10 cellular contexts compared by ENCODE assay signal in the genomic region with DNA sequence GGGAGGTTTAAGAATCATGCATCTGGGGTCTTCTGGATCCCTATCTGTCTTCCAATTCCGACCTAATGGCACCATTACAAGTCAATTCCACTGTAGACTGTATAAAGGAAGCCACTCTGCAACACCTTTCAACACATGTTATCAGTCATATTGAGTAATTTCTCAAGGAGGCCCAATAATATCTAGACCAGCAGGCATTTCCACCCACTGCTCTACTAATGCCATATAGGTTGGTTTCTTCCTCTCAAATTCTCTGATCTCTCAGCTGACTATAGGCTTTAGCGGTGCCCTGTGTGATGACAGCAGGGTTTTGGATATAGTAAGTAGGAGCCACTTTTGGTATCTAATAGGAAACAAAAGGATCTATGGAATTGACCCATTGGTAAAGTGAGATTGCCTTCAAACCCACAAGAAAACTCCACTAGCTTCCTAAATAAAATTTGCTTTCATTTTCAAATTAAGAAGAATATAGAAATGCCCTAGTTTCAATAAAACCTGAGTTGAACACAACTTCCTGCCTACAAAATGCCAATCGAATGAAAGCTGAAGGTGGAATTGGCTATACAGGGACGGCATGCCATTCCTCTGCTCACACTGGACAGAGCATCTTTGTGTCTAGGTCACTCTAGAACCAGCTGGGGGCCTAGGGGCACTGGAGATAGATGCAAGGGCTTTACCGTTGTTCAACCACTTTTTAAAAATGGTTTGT. TPM values are rescaled to one million over a fixed set of nuclear protein-coding genes. Genes with fewer than 3 reads are reported as not detected.
DNase-seq lines count a peak whose midpoint lies in the region; ATAC-seq, FAIRE-seq and TF ChIP-seq lines count a peak whose summit lies in the region.
"Had no signal": no experiment of that assay in that cellular context is flagged by ENCODE, and none has a peak within 500 bp of the region (broad histone marks: within the 10 kb centered on the region; RNA-seq: fewer than 3 reads in every experiment).

No MANE protein-coding gene starts in this region.

- ATAC-seq in activated CD8-positive, alpha-beta memory T cell treated with anti-CD3 and anti-CD28 coated beads, Interleukin-2, amount 10 ng/mL, durations not matched to agents 7 days and 5 days: peak; percentile 79
- peak; percentile 74 for ATAC-seq in activated CD8-positive, alpha-beta T cell treated with anti-CD3 and anti-CD28 coated beads for 36 hours
- ATAC-seq in HepG2 (peak; percentile 90), HG02623 (IDR thresholded peaks at IDR 0.05; ENCODE audit: unreplicated experiment) (no peak)

- no peak for TF ChIP-seq CTCF in activated CD8-positive, alpha-beta T cell treated with anti-CD3 and anti-CD28 coated beads for 36 hours (IDR thresholded peaks at IDR 0.05)
- no peak for TF ChIP-seq CTCF in HepG2 (CRISPR knock-in tag; IDR thresholded peaks at IDR 0.05)

- DNase-seq in activated CD8-positive, alpha-beta memory T cell treated with anti-CD3 and anti-CD28 coated beads, Interleukin-2, amount 10 ng/mL, durations not matched to agents 7 days and 5 days: peak; percentile 44
- DNase-seq in activated CD8-positive, alpha-beta memory T cell treated with anti-CD3 and anti-CD28 coated beads, Interleukin-2, amount 50 U/mL, for 4 hours: no peak
- peak; percentile 54 for DNase-seq in activated CD8-positive, alpha-beta T cell treated with anti-CD3 and anti-CD28 coated beads for 36 hours
- DNase-seq in HepG2 (ENCODE audit: low spot score) (no peak), NCI-H446 (lab: John Stamatoyannopoulos, UW) (no peak), cerebellum (ENCODE audit: low spot score) (no peak)
- DNase-seq: H7 had no signal

- H3K36me3 Mint-ChIP-seq in activated CD8-positive, alpha-beta memory T cell treated with anti-CD3 and anti-CD28 coated beads, Interleukin-2, amount 10 ng/mL, durations not matched to agents 7 days and 5 days: peaks cover 8% of the 10 kb centered on the region
- H3K36me3 Mint-ChIP-seq in activated CD8-positive, alpha-beta T cell treated with anti-CD3 and anti-CD28 coated beads for 36 hours (ENCODE audit: low read depth): peaks cover 5% of the 10 kb centered on the region

- no TSS peak for BruUV-seq in HepG2 (replicated peaks; lab: Mats Ljungman, UMichigan)

- POLR2A ChIA-PET in activated CD8-positive, alpha-beta T cell treated with anti-CD3 and anti-CD28 coated beads for 36 hours (lab: Charles Lee): interaction anchor here (0.7 to 5.2 kb wide), 9 partner anchors 8 to 126 kb away, joined by 3 to 24 read pairs (median 4); partner anchors contain the start of genes ITM2B and MED4
- POLR2A ChIA-PET in HepG2 (lab: Yijun Ruan, JAX): interaction anchor here (3.1 kb wide), 1 partner anchor 11 kb away, joined by 29 read pairs; the partner anchor contains the start of gene ITM2B

- in situ Hi-C loops in HepG2 (cut with HindIII; ENCODE audit: extremely low pct_ligation_motif_present, low pct_unique_long_range_greater_than_20kb): no loop called here

- no peaks in the 10 kb centered on the region for H3K79me2 ChIP-seq in HepG2 (ENCODE audit: insufficient read depth, low read length)

- H3K9me3 ChIP-seq in HepG2 (ENCODE audit: low read length): no peaks in the 10 kb centered on the region
- no peaks in the 10 kb centered on the region for H3K9me3 ChIP-seq in thymus (ENCODE audit: control insufficient read depth)

- no peak overlapping the region for H3K9ac ChIP-seq in HepG2 (ENCODE audit: insufficient read depth, low read depth, low read length)

- H4K20me1 ChIP-seq in HepG2 (ENCODE audit: insufficient read depth, low read length): no peaks in the 10 kb centered on the region

- no peak overlapping the region for H2AFZ ChIP-seq in HepG2 (ENCODE audit: low read length)

- H3K27ac ChIP-seq in HepG2 (ENCODE audit: extremely low read length, insufficient read depth, low read length) (no peak overlapping the region), thymus (ENCODE audit: low read depth) (peak overlapping the region; percentile 86)

- peak overlapping the region in 2 of 3 experiments; percentile 14 to 31; a peak in 2 of 6 replicates for H3K4me3 ChIP-seq in HepG2 (replicated peaks in 1 of 3; ENCODE audit: insufficient read depth in 1 of 3, low read depth in 2 of 3, low read length in 3 of 3)
- peak overlapping the region; percentile 15 for H3K4me3 ChIP-seq in thymus (ENCODE audit: low read length)

- 32% methylated on average over 5 of the region's 5 CpGs for WGBS in HepG2 (ENCODE audit: low lambda C conversion rate)
- WGBS in thymus: 49% methylated on average over 5 of the region's 5 CpGs

- no peak for TF ChIP-seq RAD21 in HepG2 (CRISPR knock-in tag; IDR thresholded peaks at IDR 0.05)

- H3K4me3 Mint-ChIP-seq in activated CD8-positive, alpha-beta memory T cell treated with anti-CD3 and anti-CD28 coated beads, Interleukin-2, amount 10 ng/mL, durations not matched to agents 7 days and 5 days: peak overlapping the region; percentile 67
- peak overlapping the region; percentile 73 for H3K4me3 Mint-ChIP-seq in activated CD8-positive, alpha-beta T cell treated with anti-CD3 and anti-CD28 coated beads for 36 hours

- peaks cover 39% of the 10 kb centered on the region for H3K4me1 ChIP-seq in HepG2 (ENCODE audit: insufficient read depth, low read length)
- H3K4me1 ChIP-seq in thymus (ENCODE audit: control insufficient read depth, insufficient read depth, low read length): peaks cover 13% of the 10 kb centered on the region

- H3K36me3 ChIP-seq in HepG2 (replicated peaks in 1 of 2; ENCODE audit: control insufficient read depth in 1 of 2, insufficient read depth in 2 of 2, low read length in 2 of 2) (no peaks in the 10 kb centered on the region), thymus (ENCODE audit: control insufficient read depth, insufficient read depth) (no peaks in the 10 kb centered on the region)

- CTCF ChIA-PET in activated CD8-positive, alpha-beta memory T cell treated with anti-CD3 and anti-CD28 coated beads, Interleukin-2, amount 10 ng/mL, durations not matched to agents 7 days and 5 days (lab: Charles Lee): interaction anchor here (0.6 to 3.6 kb wide), 8 partner anchors 8 to 183 kb away, joined by 3 to 19 read pairs (median 6); partner anchors contain the start of genes ITM2B and NUDT15
- CTCF ChIA-PET in activated CD8-positive, alpha-beta T cell treated with anti-CD3 and anti-CD28 coated beads for 36 hours (lab: Charles Lee): interaction anchor here (0.8 to 4.7 kb wide), 12 partner anchors 8 to 193 kb away, joined by 3 to 24 read pairs (median 4); partner anchors contain the start of gene ITM2B
- CTCF ChIA-PET in HepG2 (lab: Yijun Ruan, JAX; ENCODE audit: low intra/inter-chr PET ratio, low total read pairs): no interaction called here

- TF ChIP-seq POLR2A in HepG2 (IDR thresholded peaks at IDR 0.05; ENCODE audit: insufficient read depth in 1 of 2, low read depth in 2 of 2, low read length in 2 of 2): no peak

- H3K27me3 ChIP-seq in HepG2 (ENCODE audit: control insufficient read depth in 1 of 2, insufficient read depth in 2 of 2, low read length in 2 of 2) (no peaks in the 10 kb centered on the region), thymus (ENCODE audit: control insufficient read depth, insufficient read depth) (no peaks in the 10 kb centered on the region)

- intact Hi-C loops in activated CD8-positive, alpha-beta T cell treated with anti-CD3 and anti-CD28 coated beads for 36 hours (cut with micrococcal nuclease): loop anchor here (5.0 kb wide), 2 partner anchors 33 to 63 kb away; no protein-coding TSS in a partner anchor
- intact Hi-C loops in HepG2 (cut with micrococcal nuclease; ENCODE audit: unreplicated experiment): no loop called here

- no peak for FAIRE-seq in HepG2 (lab: Jason Lieb, UNC)
- FAIRE-seq: keratinocyte had no signal

- H3K27me3 Mint-ChIP-seq in activated CD8-positive, alpha-beta memory T cell treated with anti-CD3 and anti-CD28 coated beads, Interleukin-2, amount 10 ng/mL, durations not matched to agents 7 days and 5 days: peaks cover 8% of the 10 kb centered on the region
- no peaks in the 10 kb centered on the region for H3K27me3 Mint-ChIP-seq in activated CD8-positive, alpha-beta T cell treated with anti-CD3 and anti-CD28 coated beads for 36 hours

- no peaks in the 10 kb centered on the region for H3K9me3 Mint-ChIP-seq in activated CD8-positive, alpha-beta memory T cell treated with anti-CD3 and anti-CD28 coated beads, Interleukin-2, amount 10 ng/mL, durations not matched to agents 7 days and 5 days (ENCODE audit: low read depth)
- peaks cover 9% of the 10 kb centered on the region for H3K9me3 Mint-ChIP-seq in activated CD8-positive, alpha-beta T cell treated with anti-CD3 and anti-CD28 coated beads for 36 hours

- H3K4me1 Mint-ChIP-seq in activated CD8-positive, alpha-beta memory T cell treated with anti-CD3 and anti-CD28 coated beads, Interleukin-2, amount 10 ng/mL, durations not matched to agents 7 days and 5 days: peaks cover 34% of the 10 kb centered on the region
- peaks cover 47% of the 10 kb centered on the region for H3K4me1 Mint-ChIP-seq in activated CD8-positive, alpha-beta T cell treated with anti-CD3 and anti-CD28 coated beads for 36 hours (ENCODE audit: low read depth)

- peak overlapping the region; percentile 88 for H3K27ac Mint-ChIP-seq in activated CD8-positive, alpha-beta memory T cell treated with anti-CD3 and anti-CD28 coated beads, Interleukin-2, amount 10 ng/mL, durations not matched to agents 7 days and 5 days
- H3K27ac Mint-ChIP-seq in activated CD8-positive, alpha-beta T cell treated with anti-CD3 and anti-CD28 coated beads for 36 hours: peak overlapping the region; percentile 94

- peak overlapping the region; percentile 76 for H3K4me2 ChIP-seq in HepG2 (ENCODE audit: low read depth, low read length)

- no peak for TF ChIP-seq EP300 in HepG2 (IDR thresholded peaks at IDR 0.05; ENCODE audit: low read depth in 2 of 2, low read length in 2 of 2)
- TF ChIP-seq EP300 in HepG2 (CRISPR knock-in tag; IDR thresholded peaks at IDR 0.05; ENCODE audit: borderline replicate concordance): no peak

RNA-seq across cellular contexts. Expression of gene ITM2B, which starts 12.3 kb away (rescaled TPM):
- total RNA-seq in activated CD8-positive, alpha-beta memory T cell treated with anti-CD3 and anti-CD28 coated beads, Interleukin-2, amount 10 ng/mL, durations not matched to agents 7 days and 5 days: 100 to 1,000 TPM; 163 to 197 TPM
- total RNA-seq in activated CD8-positive, alpha-beta T cell treated with anti-CD3 and anti-CD28 coated beads for 36 hours: 10 to 100 TPM; 85.5 to 91.2 TPM
- total RNA-seq in HepG2 (2016; rRNA removed; fragmentation: Illumina TruSeq; extraction: Trizol) (80.7 and 158 TPM in 2 replicates), cerebellum (117 TPM)
- total RNA-seq in HepG2 (2016; cell fraction: cytosol; rRNA removed; fragmentation: Illumina TruSeq; extraction: Trizol; ENCODE audit: low read depth): 19.7 and 23.5 TPM in 2 replicates
- 78.9 and 158 TPM in 2 replicates for total RNA-seq in HepG2 (2016; cell fraction: insoluble cytoplasmic fraction; rRNA removed; fragmentation: Illumina TruSeq; extraction: Trizol)
- 28.8 and 29.1 TPM in 2 replicates for total RNA-seq in HepG2 (2016; cell fraction: membrane; rRNA removed; fragmentation: Illumina TruSeq; extraction: Trizol)
- total RNA-seq in HepG2 (2016; cell fraction: nucleus; rRNA removed; fragmentation: Illumina TruSeq; extraction: Trizol): 139 and 183 TPM in 2 replicates
- polyA plus RNA-seq in HepG2 (2011; rRNA removed) (285 and 373 TPM in 2 replicates), thymus (720 TPM)
- polyA plus RNA-seq in HepG2 (2011; cell fraction: cytosol; rRNA removed): 119 and 216 TPM in 2 replicates
- polyA plus RNA-seq in HepG2 (2011; cell fraction: nucleus; rRNA removed): 51.2 and 79.9 TPM in 2 replicates
- 312 and 366 TPM in 2 replicates for polyA plus RNA-seq in HepG2 (2012)
- polyA plus RNA-seq in HepG2 (2016; cell fraction: cytosol; fragmentation: Illumina TruSeq; extraction: Trizol; ENCODE audit: low read depth): 32.7 and 38.7 TPM in 2 replicates
- 145 and 159 TPM in 2 replicates for polyA plus RNA-seq in HepG2 (2016; cell fraction: insoluble cytoplasmic fraction; fragmentation: Illumina TruSeq; extraction: Trizol; ENCODE audit: low read depth)
- 44.0 and 47.1 TPM in 2 replicates for polyA plus RNA-seq in HepG2 (2016; cell fraction: membrane; fragmentation: Illumina TruSeq; extraction: Trizol; ENCODE audit: low read depth)
- polyA plus RNA-seq in HepG2 (2016; cell fraction: nucleus; fragmentation: Illumina TruSeq; extraction: Trizol; ENCODE audit: insufficient read depth, low read depth): 391 and 415 TPM in 2 replicates
- polyA minus RNA-seq in HepG2 (2011; rRNA and poly(A)+ RNA removed; ENCODE audit: low replicate concordance): 16.4 and 36.7 TPM in 2 replicates
- 139 and 194 TPM in 2 replicates for polyA minus RNA-seq in HepG2 (2011; cell fraction: cytosol; rRNA and poly(A)+ RNA removed)
- polyA minus RNA-seq in HepG2 (2011; cell fraction: nucleus; rRNA and poly(A)+ RNA removed): 29.0 and 53.7 TPM in 2 replicates

Comparison
In these comparisons a context has a peak if more than half of its experiments do, and no peak if none do; other contexts are left out.
1. DNase-seq: peak in activated CD8-positive, alpha-beta memory T cell treated with anti-CD3 and anti-CD28 coated beads, Interleukin-2, amount 10 ng/mL, durations not matched to agents 7 days and 5 days (single experiment) and activated CD8-positive, alpha-beta T cell treated with anti-CD3 and anti-CD28 coated beads for 36 hours (single experiment); none in activated CD8-positive, alpha-beta memory T cell treated with anti-CD3 and anti-CD28 coated beads, Interleukin-2, amount 50 U/mL, for 4 hours (single experiment), HepG2 (single experiment), NCI-H446 (0 of 2) and cerebellum (single experiment).